ENCODE assay signal across 16 cellular contexts in the genomic region with DNA sequence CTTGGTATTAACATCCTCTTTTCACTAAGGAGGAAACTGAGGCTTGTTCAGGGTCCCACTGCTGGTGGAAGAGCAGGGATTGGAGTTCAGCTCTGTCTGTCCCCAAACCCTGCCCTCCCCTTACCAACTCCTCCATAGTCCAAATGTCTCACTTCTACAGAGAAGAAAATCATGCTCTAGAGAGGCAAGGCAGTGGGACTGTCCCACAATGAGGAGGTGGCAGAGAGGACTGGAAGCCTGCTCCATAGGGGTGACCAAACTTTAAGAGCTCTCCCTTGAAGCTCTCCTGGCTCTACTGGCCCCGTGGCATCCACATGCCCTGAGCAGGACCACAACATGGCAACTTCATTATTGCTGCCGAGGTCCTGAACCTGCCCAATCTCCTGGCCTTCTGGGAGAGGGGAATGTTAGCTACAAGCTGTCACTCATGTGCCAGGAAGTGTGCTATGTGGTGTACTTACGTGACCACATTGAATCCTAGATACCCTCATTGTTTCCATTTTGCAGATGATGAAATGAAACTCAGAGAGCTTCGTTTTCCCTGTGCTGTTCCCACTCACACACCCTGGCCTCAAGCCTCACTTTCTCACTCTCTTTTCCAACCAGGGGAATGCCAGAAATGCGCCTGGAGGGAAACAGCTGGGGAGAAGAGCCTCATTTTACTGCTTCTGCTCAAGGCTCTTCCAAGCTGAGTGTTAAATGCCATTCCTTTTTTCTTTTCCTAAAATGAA.
A peak's percentile ranks its signal among the peaks of the same experiment; 100 is the strongest.
DNase-seq lines count a peak whose midpoint lies in the region; FAIRE-seq and TF ChIP-seq lines count a peak whose summit lies in the region.
"Had no signal": no experiment of that assay in that cellular context is flagged by ENCODE, and none has a peak within 500 bp of the region (broad histone marks: within the 10 kb centered on the region; RNA-seq: fewer than 3 reads in every experiment).

No MANE protein-coding gene starts in this region.

- no peak overlapping the region for H3K4ac ChIP-seq in mesenchymal stem cell (ENCODE audit: low read depth in 1 of 2, low read length in 2 of 2)

- H4K8ac ChIP-seq in mesenchymal stem cell (ENCODE audit: low read length) = no peak overlapping the region

- H3K4me1 ChIP-seq in mesenchymal stem cell (ENCODE audit: control insufficient read depth, insufficient read depth, low read depth, low read length) = peaks cover 2% of the 10 kb centered on the region
- no peaks in the 10 kb centered on the region for H3K4me1 ChIP-seq in HAP-1
- H3K4me1 ChIP-seq: parathyroid adenoma had no signal

- no peak overlapping the region for H3K4me2 ChIP-seq in mesenchymal stem cell (ENCODE audit: low read length, poor library complexity, severe bottlenecking)

- H3K14ac ChIP-seq in mesenchymal stem cell (ENCODE audit: low read length in 2 of 2) = peak overlapping the region in 1 of 2 experiments; percentile 3

- H3K36me3 ChIP-seq in mesenchymal stem cell (ENCODE audit: control insufficient read depth in 1 of 2, insufficient read depth in 2 of 2, low read depth in 1 of 2, low read length in 2 of 2) = no peaks in the 10 kb centered on the region
- no peaks in the 10 kb centered on the region for H3K36me3 ChIP-seq in HAP-1 (replicated peaks)

- H3K4me3 ChIP-seq in choroid plexus epithelial cell (ENCODE audit: low read depth, low read length) = no peak overlapping the region
- H3K4me3 ChIP-seq in mesenchymal stem cell (ENCODE audit: insufficient read depth in 1 of 2, low read depth in 1 of 2, low read length in 2 of 2) = no peak overlapping the region
- no peak overlapping the region for H3K4me3 ChIP-seq in HAP-1
- H3K4me3 ChIP-seq: lung had no signal

- H3K27ac Mint-ChIP-seq in activated naive CD4-positive, alpha-beta T cell treated with anti-CD3 and anti-CD28 coated beads, Interleukin-2, amount 10 ng/mL, durations not matched to agents 7 days and 5 days = no peak overlapping the region
- H3K27ac Mint-ChIP-seq: CD4-positive, alpha-beta memory T cell; dendritic cell treated with granulocyte-macrophage colony-stimulating factor and Interleukin-4, amounts not matched to agents 40 ng/mL and 50 ng/mL, for 4 days; stimulated activated naive CD8-positive, alpha-beta T cell treated with anti-CD3 and anti-CD28 coated beads, Interleukin-15, Interleukin-2, amounts not matched to agents 100 ng/mL and 50 ng/mL, for 24 hours; T-cell had no signal

- peaks cover 0 to 6% of the 10 kb centered on the region in 2 experiments for H3K27me3 ChIP-seq in mesenchymal stem cell (ENCODE audit: control insufficient read depth in 1 of 2, insufficient read depth in 1 of 2, low read length in 2 of 2)
- peaks cover 2% of the 10 kb centered on the region; the same call in 1 of the 2 replicates for H3K27me3 ChIP-seq in HAP-1 (ENCODE audit: low read depth)

- H3K18ac ChIP-seq in mesenchymal stem cell (ENCODE audit: low read depth in 1 of 2, low read length in 2 of 2) = no peak overlapping the region

- no peak overlapping the region for H2AFZ ChIP-seq in mesenchymal stem cell (ENCODE audit: low read depth, low read length)
- H2AFZ ChIP-seq: parathyroid adenoma had no signal

- H3K36me3 Mint-ChIP-seq in activated naive CD4-positive, alpha-beta T cell treated with anti-CD3 and anti-CD28 coated beads, Interleukin-2, amount 10 ng/mL, durations not matched to agents 7 days and 5 days = no peaks in the 10 kb centered on the region
- H3K36me3 Mint-ChIP-seq: CD4-positive, alpha-beta memory T cell had no signal

- no peak overlapping the region for H4K91ac ChIP-seq in mesenchymal stem cell (ENCODE audit: low read length)

- H3K79me1 ChIP-seq in mesenchymal stem cell (replicated peaks; ENCODE audit: low read length, poor library complexity, severe bottlenecking) = no peaks in the 10 kb centered on the region

- no peak overlapping the region for H3K27ac ChIP-seq in mesenchymal stem cell (ENCODE audit: low read length, poor library complexity, severe bottlenecking)
- H3K27ac ChIP-seq: parathyroid adenoma had no signal

- peak; percentile 54 for FAIRE-seq in HTR-8/SVneo (lab: Jason Lieb, UNC)

- DNase-seq in AG20443 (ENCODE audit: low spot score) = peak; percentile 82
- DNase-seq in HTR-8/SVneo (ENCODE audit: insufficient read length, low spot score) = peak; percentile 50
- peak; percentile 36 for DNase-seq in choroid plexus epithelial cell (ENCODE audit: low read depth)
- DNase-seq in mesenchymal stem cell = peak; percentile 46
- DNase-seq in AG08396 (ENCODE audit: low spot score) = no peak
- no peak for DNase-seq in activated naive CD4-positive, alpha-beta T cell treated with anti-CD3 and anti-CD28 coated beads, Interleukin-2, amount 10 ng/mL, durations not matched to agents 7 days and 5 days
- DNase-seq in HPDE6-E6E7 (ENCODE audit: extremely low spot score) = no peak
- no peak for DNase-seq in HAP-1 (ENCODE audit: low spot score in 2 of 2)
- DNase-seq: activated gamma-delta T cell treated with Interleukin-2 at 50 U/mL for 16 hours; CD4-positive, alpha-beta memory T cell; stimulated activated CD4-positive, alpha-beta T cell treated with anti-CD3 and anti-CD28 coated beads, Interleukin-1b, Interleukin-23, amount 100 ng/mL, for 48 hours; T-cell had no signal

- H3K4me3 Mint-ChIP-seq in activated naive CD4-positive, alpha-beta T cell treated with anti-CD3 and anti-CD28 coated beads, Interleukin-2, amount 10 ng/mL, durations not matched to agents 7 days and 5 days = no peak overlapping the region
- H3K4me3 Mint-ChIP-seq: CD4-positive, alpha-beta memory T cell; dendritic cell treated with granulocyte-macrophage colony-stimulating factor and Interleukin-4, amounts not matched to agents 40 ng/mL and 50 ng/mL, for 4 days; stimulated activated naive CD8-positive, alpha-beta T cell treated with anti-CD3 and anti-CD28 coated beads, Interleukin-15, Interleukin-2, amounts not matched to agents 100 ng/mL and 50 ng/mL, for 24 hours; T-cell had no signal

- TF ChIP-seq CTCF in choroid plexus epithelial cell (conservative IDR thresholded peaks at IDR 0.05; ENCODE audit: low read depth, low read length) = no peak

- no peak overlapping the region for H3K23ac ChIP-seq in mesenchymal stem cell (ENCODE audit: low read length in 2 of 2)

- H3K9me3 ChIP-seq in mesenchymal stem cell (ENCODE audit: control insufficient read depth, low read length) (no peaks in the 10 kb centered on the region), HAP-1 (no peaks in the 10 kb centered on the region)

- no peak overlapping the region for H2BK15ac ChIP-seq in mesenchymal stem cell (ENCODE audit: low read depth, poor library complexity, severe bottlenecking)

- 65% methylated on average over 5 of the region's 5 CpGs for WGBS in mesenchymal stem cell

- H3K9me3 Mint-ChIP-seq in activated naive CD4-positive, alpha-beta T cell treated with anti-CD3 and anti-CD28 coated beads, Interleukin-2, amount 10 ng/mL, durations not matched to agents 7 days and 5 days = no peaks in the 10 kb centered on the region
- H3K9me3 Mint-ChIP-seq: dendritic cell treated with granulocyte-macrophage colony-stimulating factor and Interleukin-4, amounts not matched to agents 40 ng/mL and 50 ng/mL, for 4 days; stimulated activated naive CD8-positive, alpha-beta T cell treated with anti-CD3 and anti-CD28 coated beads, Interleukin-15, Interleukin-2, amounts not matched to agents 100 ng/mL and 50 ng/mL, for 24 hours; T-cell had no signal

- CTCF ChIA-PET in activated naive CD4-positive, alpha-beta T cell treated with anti-CD3 and anti-CD28 coated beads, Interleukin-2, amount 10 ng/mL, durations not matched to agents 7 days and 5 days (lab: Charles Lee) = interaction anchor here (0.6 kb wide), 1 partner anchor 16 kb away, joined by 3 read pairs; no protein-coding TSS in a partner anchor

- H2BK5ac ChIP-seq in mesenchymal stem cell (ENCODE audit: low read depth, low read length, poor library complexity, severe bottlenecking) = no peak overlapping the region

- H3K4me1 Mint-ChIP-seq in activated naive CD4-positive, alpha-beta T cell treated with anti-CD3 and anti-CD28 coated beads, Interleukin-2, amount 10 ng/mL, durations not matched to agents 7 days and 5 days = peaks cover 2% of the 10 kb centered on the region
- H3K4me1 Mint-ChIP-seq: T-cell had no signal

- in situ Hi-C loops in HAP-1 (cut with MboI; ENCODE audit: low sequenced_read_pairs) = loop anchor here (10.0 kb wide), 1 partner anchor 316 kb away; no protein-coding TSS in a partner anchor

- no peak overlapping the region for H2BK120ac ChIP-seq in mesenchymal stem cell (ENCODE audit: low read depth, low read length)

- no peak overlapping the region for H2AK5ac ChIP-seq in mesenchymal stem cell (ENCODE audit: low read length, severe bottlenecking)

- no peak overlapping the region for H2BK12ac ChIP-seq in mesenchymal stem cell (ENCODE audit: low read length in 2 of 2)

- no peak overlapping the region for H3K9ac ChIP-seq in mesenchymal stem cell (ENCODE audit: low read length)
- H3K9ac ChIP-seq: parathyroid adenoma had no signal

- H3K27me3 Mint-ChIP-seq in activated naive CD4-positive, alpha-beta T cell treated with anti-CD3 and anti-CD28 coated beads, Interleukin-2, amount 10 ng/mL, durations not matched to agents 7 days and 5 days = no peaks in the 10 kb centered on the region
- H3K27me3 Mint-ChIP-seq: CD4-positive, alpha-beta memory T cell; dendritic cell treated with granulocyte-macrophage colony-stimulating factor and Interleukin-4, amounts not matched to agents 40 ng/mL and 50 ng/mL, for 4 days; stimulated activated naive CD8-positive, alpha-beta T cell treated with anti-CD3 and anti-CD28 coated beads, Interleukin-15, Interleukin-2, amounts not matched to agents 100 ng/mL and 50 ng/mL, for 24 hours; T-cell had no signal

Comparison
In these comparisons a context has a peak if more than half of its experiments do, and no peak if none do; other contexts are left out.
1. DNase-seq: peak in AG20443 (single experiment), HTR-8/SVneo (single experiment), choroid plexus epithelial cell (single experiment) and mesenchymal stem cell (single experiment); none in AG08396 (single experiment), activated naive CD4-positive, alpha-beta T cell treated with anti-CD3 and anti-CD28 coated beads, Interleukin-2, amount 10 ng/mL, durations not matched to agents 7 days and 5 days (single experiment), HPDE6-E6E7 (single experiment) and HAP-1 (0 of 2).